ENCODE assay signal across 17 cellular contexts in genomic region chr2:43511199-43511598, GRCh38.
DNase-seq lines count a peak whose midpoint lies in the region; FAIRE-seq and TF ChIP-seq lines count a peak whose summit lies in the region.
"Had no signal": no experiment of that assay in that cellular context is flagged by ENCODE, and none has a peak within 500 bp of the region (broad histone marks: within the 10 kb centered on the region; RNA-seq: fewer than 3 reads in every experiment).

No MANE protein-coding gene starts in this region.

- peak; percentile 14 to 26 for DNase-seq in activated CD4-positive, alpha-beta T cell treated with anti-CD3 and anti-CD28 coated beads, Interleukin-2, amount 50 U/mL, for 48 hours
- DNase-seq in activated CD4-positive, alpha-beta T cell treated with anti-CD3 and anti-CD28 coated beads for 4 hours = no peak
- no peak for DNase-seq in MCF 10A (ENCODE audit: unreplicated experiment)
- no peak for DNase-seq in mammary epithelial cell
- no peak for DNase-seq in keratinocyte (ENCODE audit: low read depth, low spot score)
- no peak for DNase-seq in HT-29 (ENCODE audit: low spot score)
- DNase-seq in NOMO-1 treated with DMSO at 0.1 percent for 48 hours (lab: John Stamatoyannopoulos, UW; ENCODE audit: unreplicated experiment) = no peak
- DNase-seq: 8988T; AML-193; Caco-2; CD8-positive, alpha-beta memory T cell; DND-41; GDM1; GOT3; H9 had no signal

- H3K27ac Mint-ChIP-seq in MCF 10A (ENCODE audit: low read depth, unreplicated experiment) = peak overlapping the region; percentile 40
- H3K27ac Mint-ChIP-seq: CD8-positive, alpha-beta memory T cell; H9 had no signal

- peaks cover 23% of the 10 kb centered on the region for H3K4me1 Mint-ChIP-seq in MCF 10A (ENCODE audit: insufficient read depth, unreplicated experiment)

- H3K4me3 ChIP-seq in mammary epithelial cell (replicated peaks in 1 of 3; ENCODE audit: insufficient read depth in 1 of 3, low read depth in 2 of 3, low read length in 3 of 3) (no peak overlapping the region), keratinocyte (ENCODE audit: control insufficient read depth in 2 of 3, extremely low read depth in 1 of 3, insufficient read depth in 2 of 3, low read depth in 1 of 3, low read length in 3 of 3) (no peak overlapping the region)
- H3K4me3 ChIP-seq: BLaER1 had no signal

- peak; percentile 29 for FAIRE-seq in keratinocyte (lab: Jason Lieb, UNC)
- FAIRE-seq: GM19239 had no signal

- H3K36me3 Mint-ChIP-seq in MCF 10A (ENCODE audit: insufficient read depth, unreplicated experiment) = peaks cover 23% of the 10 kb centered on the region

- POLR2A ChIA-PET in MCF 10A (lab: Yijun Ruan, JAX) = interaction anchor here (0.6 kb wide), 1 partner anchor 8 kb away, joined by 3 read pairs; no protein-coding TSS in a partner anchor

- no peaks in the 10 kb centered on the region for H3K9me1 ChIP-seq in keratinocyte (ENCODE audit: control insufficient read depth, extremely low read depth, insufficient read depth, low read length)

- dilution Hi-C loops in mammary epithelial cell (cut with HindIII; ENCODE audit: low sequenced_read_pairs) (no loop called here), keratinocyte (cut with MboI; ENCODE audit: extremely low pct_ligation_motif_present, low sequenced_read_pairs) (no loop called here)

- H3K4me2 ChIP-seq in mammary epithelial cell (ENCODE audit: insufficient read depth, low read depth, low read length) = no peak overlapping the region
- no peak overlapping the region for H3K4me2 ChIP-seq in keratinocyte (ENCODE audit: control insufficient read depth, extremely low read depth, insufficient read depth, low read depth, low read length)
- H3K4me2 ChIP-seq: BLaER1 had no signal

- WGBS in mammary epithelial cell (ENCODE audit: low coverage, missing lambda C conversion rate) = 100% methylated on average over 1 of the region's 3 CpGs

- H2AFZ ChIP-seq in mammary epithelial cell (ENCODE audit: low read depth, low read length) (no peak overlapping the region), keratinocyte (ENCODE audit: control insufficient read depth, low read length) (no peak overlapping the region)

- peaks cover 10% of the 10 kb centered on the region for H3K4me1 ChIP-seq in mammary epithelial cell (ENCODE audit: insufficient read depth, low read length)
- H3K4me1 ChIP-seq in keratinocyte (ENCODE audit: control insufficient read depth, extremely low read depth, insufficient read depth, low read length) = peaks cover 15% of the 10 kb centered on the region
- H3K4me1 ChIP-seq: BLaER1 had no signal

- H3K9ac ChIP-seq in mammary epithelial cell (ENCODE audit: insufficient read depth, low read length) (no peak overlapping the region), keratinocyte (ENCODE audit: control insufficient read depth, extremely low read depth, insufficient read depth, low read length) (no peak overlapping the region)
- H3K9ac ChIP-seq: BLaER1 had no signal

- in situ Hi-C loops in mammary epithelial cell (cut with MboI; ENCODE audit: low sequenced_read_pairs in 2 of 2) = no loop called here

- H4K20me1 ChIP-seq in mammary epithelial cell (ENCODE audit: insufficient read depth, low read length) = no peaks in the 10 kb centered on the region
- H4K20me1 ChIP-seq in keratinocyte (ENCODE audit: control insufficient read depth, extremely low read depth, insufficient read depth, low read length) = no peaks in the 10 kb centered on the region
- H4K20me1 ChIP-seq: BLaER1 had no signal

- CTCF ChIA-PET in MCF 10A (lab: Yijun Ruan, JAX) = interaction anchor here (0.6 kb wide), 1 partner anchor 19 kb away, joined by 4 read pairs; no protein-coding TSS in a partner anchor
- CTCF ChIA-PET in mammary epithelial cell (lab: Charles Lee; ENCODE audit: low non-redundant PET) = no interaction called here

- no peak overlapping the region for H3K27ac ChIP-seq in mammary epithelial cell (ENCODE audit: insufficient read depth, low read depth, low read length)
- H3K27ac ChIP-seq in keratinocyte (ENCODE audit: control insufficient read depth, insufficient read depth, low read length) = no peak overlapping the region
- H3K27ac ChIP-seq: BLaER1 had no signal

- TF ChIP-seq CTCF in MCF 10A (IDR thresholded peaks at IDR 0.05; ENCODE audit: unreplicated experiment) (no peak), mammary epithelial cell (conservative IDR thresholded peaks at IDR 0.05 in 1 of 2, IDR thresholded peaks at IDR 0.05 in 1 of 2; ENCODE audit: extremely low read depth in 1 of 2, insufficient read depth in 1 of 2, low read depth in 1 of 2, low read length in 2 of 2) (no peak), keratinocyte (optimal IDR thresholded peaks at IDR 0.05 in 1 of 3, IDR thresholded peaks at IDR 0.05 in 1 of 3, conservative IDR thresholded peaks at IDR 0.05 in 1 of 3; ENCODE audit: extremely low read depth in 1 of 3, insufficient read depth in 2 of 3, low read length in 3 of 3) (no peak)

- H3K4me3 Mint-ChIP-seq in MCF 10A (ENCODE audit: unreplicated experiment) = no peak overlapping the region
- H3K4me3 Mint-ChIP-seq: CD8-positive, alpha-beta memory T cell; H9 had no signal

- H3K27me3 ChIP-seq in mammary epithelial cell (ENCODE audit: insufficient read depth, low read length) (no peaks in the 10 kb centered on the region), keratinocyte (ENCODE audit: control insufficient read depth, extremely low read depth, insufficient read depth, low read length) (no peaks in the 10 kb centered on the region)
- H3K27me3 ChIP-seq: BLaER1 had no signal

- H3K79me2 ChIP-seq in mammary epithelial cell (ENCODE audit: insufficient read depth, low read length) (no peaks in the 10 kb centered on the region), keratinocyte (ENCODE audit: control insufficient read depth, insufficient read depth, low read length) (peaks cover 6% of the 10 kb centered on the region)

- H3K36me3 ChIP-seq in mammary epithelial cell (ENCODE audit: insufficient read depth, low read length) (peaks cover 2% of the 10 kb centered on the region), keratinocyte (ENCODE audit: control insufficient read depth in 2 of 2, extremely low read depth in 1 of 2, insufficient read depth in 2 of 2, low read length in 2 of 2) (peaks cover 0 to 3% of the 10 kb centered on the region in 2 experiments)

- intact Hi-C loops in MCF 10A (cut with micrococcal nuclease) (no loop called here), mammary epithelial cell (cut with micrococcal nuclease) (no loop called here)

- H3K9me3 ChIP-seq in mammary epithelial cell (replicated peaks; ENCODE audit: insufficient read depth, low read length) (no peaks in the 10 kb centered on the region), keratinocyte (ENCODE audit: control insufficient read depth, low read depth, low read length) (no peaks in the 10 kb centered on the region)
- H3K9me3 ChIP-seq: BLaER1, Caco-2 had no signal

- BruUV-seq in MCF 10A (replicated peaks; lab: Mats Ljungman, UMichigan) (no TSS peak), mammary epithelial cell (replicated peaks; lab: Mats Ljungman, UMichigan) (no TSS peak)

- H3K9me3 Mint-ChIP-seq in MCF 10A (ENCODE audit: unreplicated experiment) = no peaks in the 10 kb centered on the region
- H3K9me3 Mint-ChIP-seq: CD8-positive, alpha-beta memory T cell; H9 had no signal

- no peaks in the 10 kb centered on the region for H3K27me3 Mint-ChIP-seq in MCF 10A (ENCODE audit: insufficient read depth, unreplicated experiment)
- H3K27me3 Mint-ChIP-seq: CD8-positive, alpha-beta memory T cell had no signal

Comparison
In these comparisons a context has a peak if more than half of its experiments do, and no peak if none do; other contexts are left out.
1. DNase-seq: peak in activated CD4-positive, alpha-beta T cell treated with anti-CD3 and anti-CD28 coated beads, Interleukin-2, amount 50 U/mL, for 48 hours (2 of 2); none in activated CD4-positive, alpha-beta T cell treated with anti-CD3 and anti-CD28 coated beads for 4 hours (0 of 2), MCF 10A (single experiment), mammary epithelial cell (single experiment), keratinocyte (single experiment), HT-29 (single experiment) and NOMO-1 treated with DMSO at 0.1 percent for 48 hours (single experiment).